In the genomic region with DNA sequence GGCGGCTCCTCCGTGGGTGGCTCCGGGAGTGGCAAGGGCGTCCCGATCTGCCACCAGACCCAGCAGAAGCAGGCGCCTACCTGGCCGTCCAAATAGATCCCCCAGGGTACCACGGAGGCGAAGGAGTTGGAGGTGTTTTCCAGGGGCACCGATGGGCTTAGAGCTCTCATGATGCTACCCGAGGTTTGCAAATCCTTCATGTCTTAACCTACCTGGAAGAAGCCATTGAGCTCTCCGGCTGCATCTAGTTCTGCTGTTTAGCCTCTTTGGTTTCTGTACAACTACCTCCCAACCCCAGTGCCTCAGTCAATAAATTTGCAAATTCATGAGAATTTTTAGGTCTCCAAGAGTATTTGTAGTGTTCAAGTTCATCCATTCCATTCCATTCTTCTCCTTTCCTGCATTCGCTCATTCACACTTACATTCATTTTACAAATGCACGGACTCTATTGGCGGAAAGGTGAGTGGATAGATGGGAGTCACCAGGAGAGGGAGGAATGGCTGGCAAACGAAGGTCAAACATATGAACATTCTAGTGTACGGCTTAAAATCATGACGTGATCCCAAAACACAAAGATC, we compare ENCODE assay signal across 1 cellular context.
A peak's percentile ranks its signal among the peaks of the same experiment; 100 is the strongest.
TF ChIP-seq lines count a peak whose summit lies in the region.

No MANE protein-coding gene starts in this region.

TF ChIP-seq in HEK293, 187 proteins besides CTCF, POLR2A, EP300 and RAD21 (continued from another document):
- TF ChIP-seq, protein P1, sequence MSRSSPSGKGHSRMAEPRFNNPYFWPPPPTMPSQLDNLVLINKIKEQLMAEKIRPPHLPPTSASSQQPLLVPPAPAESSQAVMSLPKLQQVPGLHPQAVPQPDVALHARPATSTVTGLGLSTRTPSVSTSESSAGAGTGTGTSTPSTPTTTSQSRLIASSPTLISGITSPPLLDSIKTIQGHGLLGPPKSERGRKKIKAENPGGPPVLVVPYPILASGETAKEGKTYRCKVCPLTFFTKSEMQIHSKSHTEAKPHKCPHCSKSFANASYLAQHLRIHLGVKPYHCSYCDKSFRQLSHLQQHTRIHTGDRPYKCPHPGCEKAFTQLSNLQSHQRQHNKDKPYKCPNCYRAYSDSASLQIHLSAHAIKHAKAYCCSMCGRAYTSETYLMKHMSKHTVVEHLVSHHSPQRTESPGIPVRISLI (tag by site-specific recombination; IDR thresholded peaks at IDR 0.05): no peak
- TF ChIP-seq GLIS1 (tag by site-specific recombination; IDR thresholded peaks at IDR 0.05) (no peak), KLF1 (tag by site-specific recombination; IDR thresholded peaks at IDR 0.05) (no peak), KLF16 (tag by site-specific recombination; IDR thresholded peaks at IDR 0.05) (no peak), GLIS2 (tag by site-specific recombination; IDR thresholded peaks at IDR 0.05) (0 out of 2 replicates have a peak, but pooled peaks have one; percentile 20), ZNF335 (tag by site-specific recombination; conservative IDR thresholded peaks at IDR 0.05) (peak; percentile 67), OVOL3 (tag by site-specific recombination; IDR thresholded peaks at IDR 0.05) (no peak), PRDM1 (tag by site-specific recombination; IDR thresholded peaks at IDR 0.05) (0 out of 2 replicates have a peak, but pooled peaks have one; percentile 28), ZBTB21 (tag by site-specific recombination; IDR thresholded peaks at IDR 0.05) (0 out of 2 replicates have a peak, but pooled peaks have one; percentile 29), ZNF560 (tag by site-specific recombination; IDR thresholded peaks at IDR 0.05; ENCODE audit: borderline replicate concordance) (no peak)
- TF ChIP-seq, protein P2, sequence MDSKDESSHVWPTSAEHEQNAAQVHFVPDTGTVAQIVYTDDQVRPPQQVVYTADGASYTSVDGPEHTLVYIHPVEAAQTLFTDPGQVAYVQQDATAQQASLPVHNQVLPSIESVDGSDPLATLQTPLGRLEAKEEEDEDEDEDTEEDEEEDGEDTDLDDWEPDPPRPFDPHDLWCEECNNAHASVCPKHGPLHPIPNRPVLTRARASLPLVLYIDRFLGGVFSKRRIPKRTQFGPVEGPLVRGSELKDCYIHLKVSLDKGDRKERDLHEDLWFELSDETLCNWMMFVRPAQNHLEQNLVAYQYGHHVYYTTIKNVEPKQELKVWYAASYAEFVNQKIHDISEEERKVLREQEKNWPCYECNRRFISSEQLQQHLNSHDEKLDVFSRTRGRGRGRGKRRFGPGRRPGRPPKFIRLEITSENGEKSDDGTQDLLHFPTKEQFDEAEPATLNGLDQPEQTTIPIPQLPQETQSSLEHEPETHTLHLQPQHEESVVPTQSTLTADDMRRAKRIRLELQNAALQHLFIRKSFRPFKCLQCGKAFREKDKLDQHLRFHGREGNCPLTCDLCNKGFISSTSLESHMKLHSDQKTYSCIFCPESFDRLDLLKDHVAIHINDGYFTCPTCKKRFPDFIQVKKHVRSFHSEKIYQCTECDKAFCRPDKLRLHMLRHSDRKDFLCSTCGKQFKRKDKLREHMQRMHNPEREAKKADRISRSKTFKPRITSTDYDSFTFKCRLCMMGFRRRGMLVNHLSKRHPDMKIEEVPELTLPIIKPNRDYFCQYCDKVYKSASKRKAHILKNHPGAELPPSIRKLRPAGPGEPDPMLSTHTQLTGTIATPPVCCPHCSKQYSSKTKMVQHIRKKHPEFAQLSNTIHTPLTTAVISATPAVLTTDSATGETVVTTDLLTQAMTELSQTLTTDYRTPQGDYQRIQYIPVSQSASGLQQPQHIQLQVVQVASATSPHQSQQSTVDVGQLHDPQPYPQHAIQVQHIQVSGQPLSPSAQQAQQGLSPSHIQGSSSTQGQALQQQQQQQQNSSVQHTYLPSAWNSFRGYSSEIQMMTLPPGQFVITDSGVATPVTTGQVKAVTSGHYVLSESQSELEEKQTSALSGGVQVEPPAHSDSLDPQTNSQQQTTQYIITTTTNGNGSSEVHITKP (tag by site-specific recombination; IDR thresholded peaks at IDR 0.05): 0 out of 2 replicates have a peak, but pooled peaks have one; percentile 11
